Comparison of ENCODE assay signal across 10 cellular contexts in genomic region chr1:20153000-20153418, GRCh38. TPM values are rescaled to one million over a fixed set of nuclear protein-coding genes. Genes with fewer than 3 reads are reported as not detected.
DNase-seq lines count a peak whose midpoint lies in the region; ATAC-seq and TF ChIP-seq lines count a peak whose summit lies in the region.
"Had no signal": no experiment of that assay in that cellular context is flagged by ENCODE, and none has a peak within 500 bp of the region (broad histone marks: within the 10 kb centered on the region; RNA-seq: fewer than 3 reads in every experiment).

No MANE protein-coding gene starts in this region.

- H3K4me3 ChIP-seq in SK-N-SH (ENCODE audit: low read depth in 2 of 2, low read length in 1 of 2) = no peak overlapping the region
- no peak overlapping the region for H3K4me3 ChIP-seq in transverse colon

- no peak overlapping the region for H3K4me3 Mint-ChIP-seq in dendritic cell treated with granulocyte-macrophage colony-stimulating factor and Interleukin-4, amounts not matched to agents 40 ng/mL and 50 ng/mL, for 4 days

- no peaks in the 10 kb centered on the region for H3K36me3 Mint-ChIP-seq in dendritic cell treated with granulocyte-macrophage colony-stimulating factor and Interleukin-4, amounts not matched to agents 40 ng/mL and 50 ng/mL, for 4 days (ENCODE audit: low read depth)

- H3K27me3 Mint-ChIP-seq in dendritic cell treated with granulocyte-macrophage colony-stimulating factor and Interleukin-4, amounts not matched to agents 40 ng/mL and 50 ng/mL, for 4 days = peaks cover 29% of the 10 kb centered on the region

- peaks cover 12% of the 10 kb centered on the region for H3K9me3 Mint-ChIP-seq in dendritic cell treated with granulocyte-macrophage colony-stimulating factor and Interleukin-4, amounts not matched to agents 40 ng/mL and 50 ng/mL, for 4 days

- POLR2A ChIA-PET in SK-N-SH (lab: Yijun Ruan, JAX) = no interaction called here

- no peak for TF ChIP-seq RAD21 in SK-N-SH (IDR thresholded peaks at IDR 0.05; ENCODE audit: low read length)

- WGBS in SK-N-SH (ENCODE audit: low lambda C conversion rate) = 66% methylated on average over 4 of the region's 6 CpGs
- WGBS in transverse colon (ENCODE audit: low coverage in 1 of 2), 2 donors = 63% methylated on average over 6 of the region's 6 CpGs; no CpG with 5 or more reads in 1 of the 2 donors

- H3K9ac ChIP-seq in SK-N-SH = no peak overlapping the region

- H3K27ac ChIP-seq in SK-N-SH (ENCODE audit: low read depth in 2 of 2, low read length in 1 of 2) = no peak overlapping the region
- H3K27ac ChIP-seq in transverse colon = peak overlapping the region; percentile 19 to 59 (median 37)

- H3K36me3 ChIP-seq in SK-N-SH (replicated peaks in 1 of 2; ENCODE audit: control insufficient read depth in 1 of 2, insufficient read depth in 2 of 2, low read length in 1 of 2) = no peaks in the 10 kb centered on the region
- no peaks in the 10 kb centered on the region for H3K36me3 ChIP-seq in transverse colon

- no peak overlapping the region for H3K4me2 ChIP-seq in SK-N-SH

- no peak for TF ChIP-seq CTCF in SK-N-SH (IDR thresholded peaks at IDR 0.05)
- no peak for TF ChIP-seq CTCF in transverse colon (IDR thresholded peaks at IDR 0.05)
- TF ChIP-seq CTCF in GM20000 (IDR thresholded peaks at IDR 0.05; ENCODE audit: extremely low read depth, missing control alignments) = no peak

- no peak for TF ChIP-seq EP300 in SK-N-SH (IDR thresholded peaks at IDR 0.05; ENCODE audit: borderline replicate concordance in 1 of 2, low read depth in 1 of 2, low read length in 1 of 2)
- no peak for TF ChIP-seq EP300 in transverse colon (IDR thresholded peaks at IDR 0.05; ENCODE audit: low read depth)

- no peaks in the 10 kb centered on the region for H3K9me2 ChIP-seq in SK-N-SH

- DNase-seq in SK-N-SH (peak; percentile 14), mesenteric fat pad (ENCODE audit: low spot score) (peak; percentile 86), transverse colon (no peak), GM20000 (ENCODE audit: low spot score) (no peak), NCI-H146 (lab: John Stamatoyannopoulos, UW) (no peak)

- H2AFZ ChIP-seq in SK-N-SH (ENCODE audit: low read depth) = no peak overlapping the region

- H3K4me1 ChIP-seq in SK-N-SH (ENCODE audit: control insufficient read depth in 1 of 2, insufficient read depth in 2 of 2, low read depth in 1 of 2, low read length in 1 of 2) (peaks cover 0 to 5% of the 10 kb centered on the region in 2 experiments; a peak in 1 of 4 replicates), transverse colon (peaks cover 0 to 18% (median 12%) of the 10 kb centered on the region in 4 donors)

- no peaks in the 10 kb centered on the region for H4K20me1 ChIP-seq in SK-N-SH (ENCODE audit: insufficient read depth)

- in situ Hi-C loops in transverse colon (cut with MboI; ENCODE audit: low pct_ligation_motif_present in 1 of 4, low pct_unique_long_range_greater_than_20kb in 1 of 4, low sequenced_read_pairs in 3 of 4) = loop anchor here (5.0 to 25.0 kb wide), 3 partner anchors 236 to 241 kb away; partner anchors contain the start of gene PLA2G2E (in 1 of the 4)

- H3K79me2 ChIP-seq in SK-N-SH (ENCODE audit: insufficient read depth) = no peaks in the 10 kb centered on the region

- intact Hi-C loops in dendritic cell treated with granulocyte-macrophage colony-stimulating factor and Interleukin-4, amounts not matched to agents 40 ng/mL and 50 ng/mL, for 4 days (cut with micrococcal nuclease) = loop anchor here (1.0 to 2.0 kb wide), 3 partner anchors 52 to 234 kb away; no protein-coding TSS in a partner anchor
- intact Hi-C loops in transverse colon (cut with DNase I; ENCODE audit: low total_unique reads) = loop anchor here (2.0 to 5.0 kb wide), 2 partner anchors 178 to 236 kb away; no protein-coding TSS in a partner anchor

- no peaks in the 10 kb centered on the region for H3F3A ChIP-seq in SK-N-SH (replicated peaks; ENCODE audit: insufficient read depth)

- H3K27me3 ChIP-seq in SK-N-SH (ENCODE audit: insufficient read depth) (no peaks in the 10 kb centered on the region), transverse colon (no peaks in the 10 kb centered on the region)

- H3K27ac Mint-ChIP-seq in dendritic cell treated with granulocyte-macrophage colony-stimulating factor and Interleukin-4, amounts not matched to agents 40 ng/mL and 50 ng/mL, for 4 days = peak overlapping the region; percentile 78

- no peaks in the 10 kb centered on the region for H3K9me3 ChIP-seq in SK-N-SH
- H3K9me3 ChIP-seq in transverse colon = no peaks in the 10 kb centered on the region

- peaks cover 28% of the 10 kb centered on the region for H3K4me1 Mint-ChIP-seq in dendritic cell treated with granulocyte-macrophage colony-stimulating factor and Interleukin-4, amounts not matched to agents 40 ng/mL and 50 ng/mL, for 4 days (ENCODE audit: low read depth)

- TF ChIP-seq POLR2A in transverse colon (IDR thresholded peaks at IDR 0.05) = no peak

- no peak for ATAC-seq in SK-N-SH treated with all-trans-retinoic acid at 6 μM for 48 hours
- ATAC-seq in HG03460 (IDR thresholded peaks at IDR 0.05; ENCODE audit: unreplicated experiment) = no peak

- CTCF ChIA-PET in SK-N-SH (lab: Yijun Ruan, JAX) = interaction anchor here (0.6 to 17.8 kb wide), 26 partner anchors 10 to 438 kb away, joined by 3 to 243 read pairs (median 6); partner anchors contain the start of genes OTUD3 and PLA2G2E

TF ChIP-seq in SK-N-SH, 30 proteins besides CTCF, POLR2A, EP300 and RAD21 (continues in another document):
- TF ChIP-seq ELF1 (IDR thresholded peaks at IDR 0.05) = no peak
- TF ChIP-seq FOXJ3 (CRISPR knock-in tag; IDR thresholded peaks at IDR 0.05) = no peak
- TF ChIP-seq ZBTB33 (IDR thresholded peaks at IDR 0.05; ENCODE audit: borderline replicate concordance, low read depth) = no peak
- TF ChIP-seq EZH2phosphoT487 (IDR thresholded peaks at IDR 0.05; ENCODE audit: borderline replicate concordance, low read depth) = no peak
- TF ChIP-seq MAX (IDR thresholded peaks at IDR 0.05; ENCODE audit: low read depth) = no peak
- TF ChIP-seq MXI1 (IDR thresholded peaks at IDR 0.05; ENCODE audit: low read depth, low read length) = no peak

TF ChIP-seq in SK-N-SH treated with all-trans-retinoic acid at 6 μM for 48 hours, 23 proteins besides CTCF, POLR2A, EP300 and RAD21 (continues in another document):
- TF ChIP-seq RARB (CRISPR knock-in tag; IDR thresholded peaks at IDR 0.05) = no peak
- TF ChIP-seq ZFP3 (CRISPR knock-in tag; IDR thresholded peaks at IDR 0.05) = no peak
- TF ChIP-seq CSRNP3 (CRISPR knock-in tag; IDR thresholded peaks at IDR 0.05) = no peak
- TF ChIP-seq SNAI2 (CRISPR knock-in tag; IDR thresholded peaks at IDR 0.05) = no peak
- TF ChIP-seq CREB5 (CRISPR knock-in tag; IDR thresholded peaks at IDR 0.05; ENCODE audit: low read depth) = no peak

RNA-seq across cellular contexts. Expression of gene PLA2G2F, which starts 13.9 kb away (rescaled TPM):
- not detected in 2 replicates for polyA plus RNA-seq in SK-N-SH (2012; rRNA removed)
- not detected in 2 replicates for polyA plus RNA-seq in SK-N-SH (2012; cell fraction: cytosol; rRNA removed)
- polyA plus RNA-seq in SK-N-SH (2012; cell fraction: nucleus; rRNA removed) = 0.01 TPM in 1 of 2 replicates, not detected in the other
- not detected for total RNA-seq in mesenteric fat pad
- under 1 TPM in 1 of 4 donors, not detected in 3; 0.32 TPM for total RNA-seq in transverse colon
- polyA plus RNA-seq: AG04450 had no signal

RNA-seq across cellular contexts. Expression of gene UBXN10, which starts 32.9 kb away (rescaled TPM):
- not detected in 2 replicates for polyA plus RNA-seq in SK-N-SH (2012; rRNA removed)
- under 0.01 TPM in 1 of 2 replicates, not detected in the other for polyA plus RNA-seq in SK-N-SH (2012; cell fraction: cytosol; rRNA removed)
- polyA plus RNA-seq in SK-N-SH (2012; cell fraction: nucleus; rRNA removed) = not detected in 2 replicates
- 0.29 TPM for total RNA-seq in mesenteric fat pad
- total RNA-seq in transverse colon = 10 to 100 TPM in 1 of 4 donors, 1 to 10 TPM in 3; 4.3 to 15.3 (median 5.8) TPM
- polyA plus RNA-seq: AG04450 had no signal

RNA-seq across cellular contexts. Expression of gene PLA2G2C, which starts 33.3 kb away (rescaled TPM):
- polyA plus RNA-seq in SK-N-SH (2012; rRNA removed) = not detected in 2 replicates
- not detected in 2 replicates for polyA plus RNA-seq in SK-N-SH (2012; cell fraction: cytosol; rRNA removed)
- polyA plus RNA-seq in SK-N-SH (2012; cell fraction: nucleus; rRNA removed) = not detected in 2 replicates
- total RNA-seq in mesenteric fat pad (0.74 TPM), transverse colon (1 to 10 TPM in 1 of 4 donors, under 1 TPM in 2, not detected in 1; 0.14 to 4.1 (median 0.16) TPM)
- total RNA-seq: astrocyte had no signal
- polyA plus RNA-seq: AG04450 had no signal

RNA-seq across cellular contexts. Expression of gene PLA2G2D, which starts 33.7 kb away (rescaled TPM):
- not detected in 2 replicates for polyA plus RNA-seq in SK-N-SH (2012; rRNA removed)
- not detected in 2 replicates for polyA plus RNA-seq in SK-N-SH (2012; cell fraction: cytosol; rRNA removed)
- 0.05 TPM in 1 of 2 replicates, not detected in the other for polyA plus RNA-seq in SK-N-SH (2012; cell fraction: nucleus; rRNA removed)
- total RNA-seq in mesenteric fat pad (not detected), transverse colon (under 1 TPM in 1 of 4 donors, not detected in 3; 0.16 TPM)
- total RNA-seq: astrocyte had no signal
- polyA plus RNA-seq: AG04450 had no signal

Comparison
In these comparisons a context has a peak if more than half of its experiments do, and no peak if none do; other contexts are left out.
1. DNase-seq: peak in SK-N-SH (single experiment) and mesenteric fat pad (single experiment); none in transverse colon (single experiment), GM20000 (single experiment) and NCI-H146 (single experiment).
2. H3K27ac ChIP-seq: peak in transverse colon (4 of 4); none in SK-N-SH (0 of 2).